11 cellular contexts compared by ENCODE assay signal in genomic region chr20:709864-710761, GRCh38. TPM values are rescaled to one million over a fixed set of nuclear protein-coding genes. Genes with fewer than 3 reads are reported as not detected.
DNase-seq lines count a peak whose midpoint lies in the region; ATAC-seq and TF ChIP-seq lines count a peak whose summit lies in the region.
"Had no signal": no experiment of that assay in that cellular context is flagged by ENCODE, and none has a peak within 500 bp of the region (broad histone marks: within the 10 kb centered on the region; RNA-seq: fewer than 3 reads in every experiment).

No MANE protein-coding gene starts in this region.

- no TSS peak for BruUV-seq in A673 (replicated peaks; lab: Mats Ljungman, UMichigan)

- H3K27ac Mint-ChIP-seq in mesothelial cell of epicardium: no peak overlapping the region

- peak overlapping the region; percentile 81 for H3K4me3 Mint-ChIP-seq in mesothelial cell of epicardium

- H3K9me3 ChIP-seq in A673 (ENCODE audit: low read depth, low read length, poor library complexity, severe bottlenecking) (no peaks in the 10 kb centered on the region), HUES6 (ENCODE audit: control insufficient read depth, insufficient read depth, low read depth, low read length) (peaks cover 21% of the 10 kb centered on the region), esophagus muscularis mucosa (peaks cover 0 to 28% (median 14%) of the 10 kb centered on the region in 4 donors)

- no peaks in the 10 kb centered on the region for H3K36me3 Mint-ChIP-seq in mesothelial cell of epicardium

- no peaks in the 10 kb centered on the region for H3K36me3 ChIP-seq in A673 (ENCODE audit: insufficient read depth, low read length, poor library complexity, severe bottlenecking)
- no peaks in the 10 kb centered on the region for H3K36me3 ChIP-seq in HUES6 (ENCODE audit: control insufficient read depth, insufficient read depth, low read length)
- H3K36me3 ChIP-seq in esophagus muscularis mucosa: no peaks in the 10 kb centered on the region
- no peaks in the 10 kb centered on the region for H3K36me3 ChIP-seq in brain microvascular endothelial cell (replicated peaks)

- H3K4me1 ChIP-seq in A673 (ENCODE audit: insufficient read depth, low read length, poor library complexity, severe bottlenecking) (no peaks in the 10 kb centered on the region), HUES6 (ENCODE audit: control insufficient read depth, insufficient read depth, low read length) (no peaks in the 10 kb centered on the region), esophagus muscularis mucosa (peaks cover 0 to 13% (median 10%) of the 10 kb centered on the region in 4 donors)

- ATAC-seq in GM21360 (IDR thresholded peaks at IDR 0.05; ENCODE audit: unreplicated experiment): no peak

- H3K27me3 Mint-ChIP-seq in mesothelial cell of epicardium (ENCODE audit: low read depth): peaks cover 41% of the 10 kb centered on the region

- no peak for TF ChIP-seq POLR2A in esophagus muscularis mucosa (IDR thresholded peaks at IDR 0.05; ENCODE audit: low read depth)

- H3K4me1 Mint-ChIP-seq in mesothelial cell of epicardium: peaks cover 11% of the 10 kb centered on the region

- intact Hi-C loops in A673 (cut with micrococcal nuclease; ENCODE audit: unreplicated experiment): no loop called here
- intact Hi-C loops in esophagus muscularis mucosa (cut with DNase I): no loop called here

- no peak for TF ChIP-seq EP300 in esophagus muscularis mucosa (IDR thresholded peaks at IDR 0.05)

- POLR2A ChIA-PET in A673 (lab: Charles Lee; ENCODE audit: low non-redundant PET): no interaction called here

- H3K4me3 ChIP-seq in A673 (ENCODE audit: low read depth, low read length, poor library complexity, severe bottlenecking) (peak overlapping the region; percentile 44), HUES6 (ENCODE audit: low read depth, low read length) (peak overlapping the region; percentile 60), esophagus muscularis mucosa (peak overlapping the region in 3 of 4 donors; percentile 15 to 28 (median 22)), brain microvascular endothelial cell (ENCODE audit: low read depth, low read length) (no peak overlapping the region)

- H3K9me3 Mint-ChIP-seq in mesothelial cell of epicardium: peaks cover 18% of the 10 kb centered on the region

- DNase-seq in A673 (ENCODE audit: low spot score) (no peak), esophagus muscularis mucosa (ENCODE audit: extremely low spot score) (no peak), mesothelial cell of epicardium (ENCODE audit: low spot score in 2 of 2, unreplicated experiment in 2 of 2) (no peak), middle frontal gyrus (ENCODE audit: extremely low spot score, low spot score) (no peak), brain microvascular endothelial cell (no peak)
- no peak for DNase-seq in activated T-cell treated with anti-CD3 and anti-CD28 coated beads, Interleukin-2, amount 50 U/mL, for 1 hour
- DNase-seq: effector memory CD4-positive, alpha-beta T cell; GF-D8 had no signal

- no peak for TF ChIP-seq CTCF in A673 (conservative IDR thresholded peaks at IDR 0.05; ENCODE audit: low read depth, low read length)
- TF ChIP-seq CTCF in esophagus muscularis mucosa (IDR thresholded peaks at IDR 0.05): no peak
- no peak for TF ChIP-seq CTCF in mesothelial cell of epicardium (IDR thresholded peaks at IDR 0.05; ENCODE audit: unreplicated experiment)
- TF ChIP-seq CTCF in brain microvascular endothelial cell (IDR thresholded peaks at IDR 0.05; ENCODE audit: low read depth, low read length, missing control alignments): no peak

- WGBS in esophagus muscularis mucosa: 38% methylated on average over 4 of the region's 74 CpGs

- no peak overlapping the region for H3K9ac ChIP-seq in HUES6 (ENCODE audit: low read length)

- CTCF ChIA-PET in A673 (lab: Charles Lee): interaction anchor here (0.6 kb wide), 1 partner anchor 18 kb away, joined by 8 read pairs; no protein-coding TSS in a partner anchor

- H3K27ac ChIP-seq in A673 (ENCODE audit: low read depth, low read length, poor library complexity, severe bottlenecking) (no peak overlapping the region), HUES6 (ENCODE audit: low read depth, low read length) (no peak overlapping the region), esophagus muscularis mucosa (replicated peaks in 1 of 4) (no peak overlapping the region), brain microvascular endothelial cell (no peak overlapping the region)

- in situ Hi-C loops in brain microvascular endothelial cell (cut with HindIII; ENCODE audit: low pct_ligation_motif_present, low sequenced_read_pairs): no loop called here

- H3K27me3 ChIP-seq in A673 (replicated peaks; ENCODE audit: insufficient read depth, low read depth, low read length, poor library complexity) (peaks cover 11% of the 10 kb centered on the region), HUES6 (ENCODE audit: control insufficient read depth, insufficient read depth, low read length) (peaks cover 25% of the 10 kb centered on the region), esophagus muscularis mucosa (peaks cover 0 to 86% (median 22%) of the 10 kb centered on the region in 4 donors), brain microvascular endothelial cell (replicated peaks) (peaks cover 11% of the 10 kb centered on the region)

RNA-seq across cellular contexts. Expression of gene SCRT2, which starts 34.5 kb away (rescaled TPM):
- 0.50 and 0.69 TPM in 2 replicates for total RNA-seq in A673 (2021)
- not detected for total RNA-seq in esophagus muscularis mucosa
- not detected in 3 replicates for total RNA-seq in mesothelial cell of epicardium
- total RNA-seq: lung microvascular endothelial cell had no signal

RNA-seq across cellular contexts. Expression of gene SRXN1, which starts 57.1 kb away (rescaled TPM):
- total RNA-seq in A673 (2021) (11.5 and 11.9 TPM in 2 replicates), esophagus muscularis mucosa (10 to 100 TPM; 37.0 to 58.2 (median 41.4) TPM), mesothelial cell of epicardium (13.3 to 13.6 TPM (median 13.5 TPM) in 3 replicates)

RNA-seq across cellular contexts. Expression of gene SLC52A3, which starts 58.2 kb away (rescaled TPM):
- total RNA-seq in A673 (2021): not detected in 2 replicates
- total RNA-seq in esophagus muscularis mucosa: 1 to 10 TPM in 3 of 4 donors, not detected in 1; 1.5 to 2.2 (median 1.7) TPM
- 0.25 to 0.36 TPM (median 0.29 TPM) in 3 replicates for total RNA-seq in mesothelial cell of epicardium
